ENCODE assay signal across 8 cellular contexts in the genomic region with DNA sequence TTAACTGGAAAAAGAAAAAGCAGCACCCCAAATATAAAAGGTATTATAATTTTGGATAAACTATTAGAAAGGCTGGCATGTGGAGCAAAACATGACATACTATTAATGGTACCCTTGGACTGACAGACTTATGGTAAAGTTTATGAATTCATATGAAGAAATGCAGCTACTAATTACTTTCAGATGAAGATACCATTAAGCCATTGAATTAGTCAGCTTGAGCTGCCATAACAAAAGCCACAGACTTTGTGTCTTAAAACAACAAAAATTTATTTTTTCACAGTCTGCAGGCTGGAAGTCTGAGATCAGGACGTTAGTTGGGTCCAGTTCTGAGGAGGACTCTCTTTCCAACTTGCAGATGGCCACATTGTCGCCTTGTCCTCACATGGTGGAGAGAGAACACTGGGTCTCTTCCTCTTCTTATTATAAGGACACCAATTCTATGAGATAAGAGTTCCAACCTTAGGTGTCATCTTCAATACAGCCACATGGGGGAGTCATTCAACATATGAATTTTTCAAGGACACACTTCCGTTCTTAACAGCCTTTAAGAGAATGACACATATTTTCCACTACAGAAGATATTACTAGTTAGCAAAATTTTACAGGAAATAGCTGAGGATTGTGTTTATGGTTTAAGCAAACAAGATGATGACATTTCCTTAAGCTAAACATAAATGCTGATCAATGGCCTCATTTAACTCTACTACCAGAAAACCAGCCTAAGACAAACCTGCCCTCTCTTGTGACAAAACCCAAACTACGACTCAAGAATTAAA. TPM values are rescaled to one million over a fixed set of nuclear protein-coding genes. Genes with fewer than 3 reads are reported as not detected.
DNase-seq lines count a peak whose midpoint lies in the region; ATAC-seq and TF ChIP-seq lines count a peak whose summit lies in the region.

No MANE protein-coding gene starts in this region.

- CTCF ChIA-PET in activated CD4-positive, alpha-beta T cell treated with anti-CD3 and anti-CD28 coated beads, Interleukin-2, amount 10 ng/mL, durations not matched to agents 7 days and 5 days (lab: Charles Lee), result interaction anchor here (0.6 to 1.0 kb wide), 6 partner anchors 19 to 170 kb away, joined by 3 to 5 read pairs (median 3); a partner anchor contains a TSS

- peaks cover 0 to 8% (median 0%) of the 10 kb centered on the region in 4 donors for H3K4me1 ChIP-seq in esophagus muscularis mucosa

- no peaks in the 10 kb centered on the region for H3K36me3 Mint-ChIP-seq in activated CD4-positive, alpha-beta T cell treated with anti-CD3 and anti-CD28 coated beads, Interleukin-2, amount 10 ng/mL, durations not matched to agents 7 days and 5 days (ENCODE audit: low read depth)
- H3K36me3 Mint-ChIP-seq in neural crest cell (ENCODE audit: low read depth), result no peaks in the 10 kb centered on the region

- H3K4me3 Mint-ChIP-seq in activated CD4-positive, alpha-beta T cell treated with anti-CD3 and anti-CD28 coated beads, Interleukin-2, amount 10 ng/mL, durations not matched to agents 7 days and 5 days, result no peak overlapping the region
- no peak overlapping the region for H3K4me3 Mint-ChIP-seq in neural crest cell

- no peaks in the 10 kb centered on the region for H3K27me3 Mint-ChIP-seq in activated CD4-positive, alpha-beta T cell treated with anti-CD3 and anti-CD28 coated beads, Interleukin-2, amount 10 ng/mL, durations not matched to agents 7 days and 5 days
- no peaks in the 10 kb centered on the region for H3K27me3 Mint-ChIP-seq in neural crest cell (ENCODE audit: low read depth)

- no peaks in the 10 kb centered on the region for H3K9me3 Mint-ChIP-seq in activated CD4-positive, alpha-beta T cell treated with anti-CD3 and anti-CD28 coated beads, Interleukin-2, amount 10 ng/mL, durations not matched to agents 7 days and 5 days
- peaks cover 3% of the 10 kb centered on the region for H3K9me3 Mint-ChIP-seq in neural crest cell

- ATAC-seq in GM19372 (IDR thresholded peaks at IDR 0.05; ENCODE audit: low read depth, unreplicated experiment) (peak; percentile 99), HG03342 (IDR thresholded peaks at IDR 0.05; ENCODE audit: unreplicated experiment) (peak; percentile 98)

- WGBS in esophagus muscularis mucosa, result 38% methylated on average over 4 of the region's 4 CpGs

- no peaks in the 10 kb centered on the region for H3K9me3 ChIP-seq in esophagus muscularis mucosa

- no peaks in the 10 kb centered on the region for H3K36me3 ChIP-seq in esophagus muscularis mucosa

- peaks cover 9% of the 10 kb centered on the region for H3K4me1 Mint-ChIP-seq in activated CD4-positive, alpha-beta T cell treated with anti-CD3 and anti-CD28 coated beads, Interleukin-2, amount 10 ng/mL, durations not matched to agents 7 days and 5 days
- no peaks in the 10 kb centered on the region for H3K4me1 Mint-ChIP-seq in neural crest cell

- POLR2A ChIA-PET in activated CD4-positive, alpha-beta T cell treated with anti-CD3 and anti-CD28 coated beads, Interleukin-2, amount 10 ng/mL, durations not matched to agents 7 days and 5 days (lab: Charles Lee), result no interaction called here

- intact Hi-C loops in esophagus muscularis mucosa (cut with DNase I), result no loop called here

- no peak for TF ChIP-seq POLR2A in esophagus muscularis mucosa (IDR thresholded peaks at IDR 0.05; ENCODE audit: low read depth)

- peak overlapping the region; percentile 81 for H3K27ac Mint-ChIP-seq in activated CD4-positive, alpha-beta T cell treated with anti-CD3 and anti-CD28 coated beads, Interleukin-2, amount 10 ng/mL, durations not matched to agents 7 days and 5 days
- H3K27ac Mint-ChIP-seq in neural crest cell (ENCODE audit: unreplicated experiment), result no peak overlapping the region

- TF ChIP-seq CTCF in esophagus muscularis mucosa (IDR thresholded peaks at IDR 0.05), result peak in 2 of 3 experiments; percentile 41 to 54
- peak; percentile 69 for TF ChIP-seq CTCF in neural crest cell (conservative IDR thresholded peaks at IDR 0.05)

- no peak for TF ChIP-seq EP300 in esophagus muscularis mucosa (IDR thresholded peaks at IDR 0.05)

- DNase-seq in DMS114 treated with DMSO at 0.1 percent for 48 hours (lab: John Stamatoyannopoulos, UW; ENCODE audit: unreplicated experiment) (peak; percentile 4), NCI-H460 (ENCODE audit: extremely low read depth, low read depth) (peak; percentile 64), esophagus muscularis mucosa (ENCODE audit: extremely low spot score) (no peak), neural crest cell (ENCODE audit: low read depth, low spot score) (peak; percentile 9), middle frontal gyrus (ENCODE audit: extremely low spot score, low spot score) (no peak)
- peak; percentile 70 for DNase-seq in activated CD4-positive, alpha-beta T cell treated with anti-CD3 and anti-CD28 coated beads, Interleukin-2, amount 10 ng/mL, durations not matched to agents 7 days and 5 days

- H3K4me3 ChIP-seq in esophagus muscularis mucosa, result no peak overlapping the region

- no peak overlapping the region for H3K27ac ChIP-seq in esophagus muscularis mucosa (replicated peaks in 1 of 4)

- no peaks in the 10 kb centered on the region for H3K27me3 ChIP-seq in esophagus muscularis mucosa

RNA-seq across cellular contexts. Expression of a gene that starts 56.1 kb away (rescaled TPM):
- total RNA-seq in NCI-H460 (2014; rRNA removed; shearing (Covaris generic)), result 62.5 and 75.1 TPM in 2 replicates
- polyA plus RNA-seq in NCI-H460 (2014; cell fraction: nucleus; rRNA removed), result 83.5 and 105 TPM in 2 replicates
- 10 to 100 TPM; 22.1 to 24.9 TPM for total RNA-seq in activated CD4-positive, alpha-beta T cell treated with anti-CD3 and anti-CD28 coated beads, Interleukin-2, amount 10 ng/mL, durations not matched to agents 7 days and 5 days
- total RNA-seq in esophagus muscularis mucosa (10 to 100 TPM; 37.0 to 48.9 (median 42.6) TPM), neural crest cell (38.8 and 39.1 TPM in 2 replicates)

Comparison
In these comparisons a context has a peak if more than half of its experiments do, and no peak if none do; other contexts are left out.
1. DNase-seq: peak in DMS114 treated with DMSO at 0.1 percent for 48 hours (single experiment), NCI-H460 (single experiment), activated CD4-positive, alpha-beta T cell treated with anti-CD3 and anti-CD28 coated beads, Interleukin-2, amount 10 ng/mL, durations not matched to agents 7 days and 5 days (single experiment) and neural crest cell (single experiment); none in esophagus muscularis mucosa (single experiment) and middle frontal gyrus (single experiment).